In the genomic region with DNA sequence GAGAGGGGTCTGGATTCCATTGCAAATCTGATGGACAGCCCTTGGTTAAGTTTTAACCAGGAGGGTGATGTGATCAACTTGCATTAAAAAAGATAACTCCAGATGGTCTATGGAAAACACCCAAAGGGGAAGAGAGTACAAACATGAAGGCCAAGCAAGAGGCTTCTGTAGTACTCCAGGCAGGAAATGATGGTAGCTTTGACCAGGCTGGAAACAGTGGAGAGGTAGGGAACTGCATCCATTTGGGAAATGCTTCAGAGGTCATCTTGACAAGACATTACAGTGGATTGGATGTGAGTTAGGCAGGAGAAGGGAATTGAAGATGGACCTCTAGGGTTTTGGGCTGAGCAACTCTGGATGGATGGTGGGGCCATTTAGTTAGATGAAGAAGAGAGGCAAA, we compare ENCODE assay signal across 8 cellular contexts.
"Had no signal": no experiment of that assay in that cellular context is flagged by ENCODE, and none has a peak within 500 bp of the region (broad histone marks: within the 10 kb centered on the region; RNA-seq: fewer than 3 reads in every experiment).

No MANE protein-coding gene starts in this region.

- H3K4me3 Mint-ChIP-seq: H9, HFFc6, IgD-negative memory B cell had no signal

- H3K9ac ChIP-seq: GM23248 had no signal

- H3K27me3 Mint-ChIP-seq: IgD-negative memory B cell had no signal

- H3K27ac Mint-ChIP-seq: H9, HFFc6, IgD-negative memory B cell had no signal

- H3K27ac ChIP-seq: GM23248, HL-60 had no signal

- ATAC-seq: HepG2 had no signal

- DNase-seq: GM23248, H9, HCEC 1CT, HFFc6, KBM-7 had no signal

- H2AFZ ChIP-seq: GM23248 had no signal

- H3K4me3 ChIP-seq: GM23248 had no signal
